ENCODE assay signal across 26 cellular contexts in the genomic region with DNA sequence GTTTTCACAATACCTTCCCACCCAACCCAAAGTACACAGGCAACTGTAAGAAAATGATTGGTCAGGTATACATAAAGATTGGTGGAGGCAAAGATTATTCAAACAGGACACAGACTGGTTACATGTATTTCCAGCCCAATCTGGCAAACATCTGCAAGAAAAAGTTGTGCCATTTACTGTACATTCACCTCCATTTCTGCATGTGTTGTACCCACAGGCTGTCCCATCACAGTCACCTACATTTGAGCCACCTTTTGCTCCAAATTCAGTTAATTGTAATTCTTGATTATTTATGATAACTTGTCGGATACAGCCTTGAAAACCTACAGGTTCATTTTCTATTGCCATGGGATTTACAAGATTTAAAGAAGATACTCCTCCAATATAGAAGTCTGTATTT.
"Had no signal": no experiment of that assay in that cellular context is flagged by ENCODE, and none has a peak within 500 bp of the region (broad histone marks: within the 10 kb centered on the region; RNA-seq: fewer than 3 reads in every experiment).

No MANE protein-coding gene starts in this region.

- H3K36me3 ChIP-seq: colonic mucosa, gastrocnemius medialis, left lung had no signal

- H3K27ac ChIP-seq: colonic mucosa, epithelial cell of prostate, esophagus squamous epithelium, gastrocnemius medialis, heart right ventricle, left lung, lower lobe of right lung had no signal

- H3K9me3 ChIP-seq: colonic mucosa, esophagus squamous epithelium, gastrocnemius medialis, heart right ventricle, left lung, lower lobe of right lung, mucosa of descending colon had no signal

- FAIRE-seq: endometrium, islet of Langerhans, keratinocyte had no signal

- H3K4me1 ChIP-seq: colonic mucosa, esophagus squamous epithelium, gastrocnemius medialis, heart right ventricle, left lung, lower lobe of right lung had no signal

- DNase-seq: colonic mucosa; cortex of kidney; effector CD8-positive, alpha-beta T cell; effector memory CD8-positive, alpha-beta T cell; endodermal cell; erythroblast; esophagus squamous epithelium; foreskin fibroblast; foreskin melanocyte; gastrocnemius medialis; glutamatergic neuron; head of caudate nucleus; heart right ventricle; hippocampal formation; left cardiac atrium; left lung; left ventricle myocardium superior; lower lobe of right lung; mesenchymal stem cell; mucosa of descending colon; naive B cell had no signal

- H3K4me3 ChIP-seq: colonic mucosa, esophagus squamous epithelium, gastrocnemius medialis, heart right ventricle, left lung, lower lobe of right lung, mucosa of descending colon had no signal

- ATAC-seq: effector memory CD8-positive, alpha-beta T cell; esophagus mucosa; gastrocnemius medialis; heart right ventricle; left cardiac atrium; left lung; left ventricle myocardium superior; lower lobe of right lung; mucosa of descending colon had no signal
